Comparison of ENCODE assay signal across 1 cellular context in genomic region chr2:98895221-98895620, GRCh38.
TF ChIP-seq lines count a peak whose summit lies in the region.

No MANE protein-coding gene starts in this region.

TF ChIP-seq in HepG2, 621 proteins besides CTCF, POLR2A, EP300 and RAD21:
- no peak for TF ChIP-seq KDM5A (IDR thresholded peaks at IDR 0.05; ENCODE audit: borderline replicate concordance, low read length)
- TF ChIP-seq ZXDC (CRISPR knock-in tag; IDR thresholded peaks at IDR 0.05): no peak
- TF ChIP-seq IRF9 (CRISPR knock-in tag; IDR thresholded peaks at IDR 0.05; ENCODE audit: borderline replicate concordance): no peak
- no peak for TF ChIP-seq ATF3 (CRISPR knock-in tag; IDR thresholded peaks at IDR 0.05)
- no peak for TF ChIP-seq SSRP1 (CRISPR knock-in tag; IDR thresholded peaks at IDR 0.05)
- no peak for TF ChIP-seq NFRKB (IDR thresholded peaks at IDR 0.05)
- no peak for TF ChIP-seq MTA3 (CRISPR knock-in tag; IDR thresholded peaks at IDR 0.05)
- no peak for TF ChIP-seq MTF1 (CRISPR knock-in tag; IDR thresholded peaks at IDR 0.05)
- TF ChIP-seq AFF4 (CRISPR knock-in tag; IDR thresholded peaks at IDR 0.05): no peak
- TF ChIP-seq MIER2 (CRISPR knock-in tag; IDR thresholded peaks at IDR 0.05): no peak
- TF ChIP-seq MED13 (CRISPR knock-in tag; IDR thresholded peaks at IDR 0.05): no peak
- no peak for TF ChIP-seq RORA (CRISPR knock-in tag; IDR thresholded peaks at IDR 0.05)
- no peak for TF ChIP-seq SCMH1 (CRISPR knock-in tag; IDR thresholded peaks at IDR 0.05; ENCODE audit: borderline replicate concordance)
- no peak for TF ChIP-seq IKZF1 (IDR thresholded peaks at IDR 0.05)
- TF ChIP-seq CREM (IDR thresholded peaks at IDR 0.05): no peak
- TF ChIP-seq CREM (CRISPR knock-in tag; IDR thresholded peaks at IDR 0.05): no peak
- no peak for TF ChIP-seq TRAFD1 (CRISPR knock-in tag; IDR thresholded peaks at IDR 0.05; ENCODE audit: borderline replicate concordance)
- no peak for TF ChIP-seq MXD4 (CRISPR knock-in tag; IDR thresholded peaks at IDR 0.05)
- TF ChIP-seq YEATS2 (CRISPR knock-in tag; IDR thresholded peaks at IDR 0.05; ENCODE audit: borderline replicate concordance): no peak
- TF ChIP-seq ASH2L (IDR thresholded peaks at IDR 0.05; ENCODE audit: insufficient read length, low read depth, low read length): no peak
